In genomic region chr6:12279322-12280098, GRCh38 we compare ENCODE assay signal across 20 cellular contexts. TPM values are rescaled to one million over a fixed set of nuclear protein-coding genes. Genes with fewer than 3 reads are reported as not detected.
DNase-seq lines count a peak whose midpoint lies in the region; ATAC-seq, FAIRE-seq and TF ChIP-seq lines count a peak whose summit lies in the region.
"Had no signal": no experiment of that assay in that cellular context is flagged by ENCODE, and none has a peak within 500 bp of the region (broad histone marks: within the 10 kb centered on the region; RNA-seq: fewer than 3 reads in every experiment).

No MANE protein-coding gene starts in this region.

- H3K4me1 ChIP-seq in colonic mucosa (no peaks in the 10 kb centered on the region), pancreas (peaks cover 5 to 8% (median 7%) of the 10 kb centered on the region in 3 donors)
- H3K4me1 ChIP-seq: uterus had no signal

- 68 to 77% methylated on average over 4 of the region's 4 CpGs for WGBS in pancreas, 2 donors

- ATAC-seq in pancreas (no peak), GM18498 (IDR thresholded peaks at IDR 0.05; ENCODE audit: unreplicated experiment) (no peak)
- ATAC-seq: activated T-helper 17 cell treated with anti-CD3 and anti-CD28 coated beads, Interleukin-2, amount 50 U/mL, for 72 hours; natural killer cell treated with Interleukin-12 subunit alpha and Interleukin-12 subunit beta and Interleukin-15 and Interleukin-18, amount 100 ng/mL, for 72 hours; Right ventricle myocardium inferior had no signal

- H3K27me3 ChIP-seq in colonic mucosa (no peaks in the 10 kb centered on the region), pancreas (no peaks in the 10 kb centered on the region)
- H3K27me3 ChIP-seq: ascending aorta, sigmoid colon, uterus had no signal

- FAIRE-seq in pancreas (lab: Jason Lieb, UNC): peak; percentile 66

- H3K27ac ChIP-seq in colonic mucosa: no peak overlapping the region
- H3K27ac ChIP-seq in pancreas: no peak overlapping the region
- H3K27ac ChIP-seq: ascending aorta, sigmoid colon, uterus had no signal

- TF ChIP-seq CTCF in LNCaP clone FGC (IDR thresholded peaks at IDR 0.05; ENCODE audit: control insufficient read depth, extremely low read depth, insufficient read depth) (no peak), colonic mucosa (IDR thresholded peaks at IDR 0.05) (no peak), pancreas (IDR thresholded peaks at IDR 0.05) (no peak)

- H3K9ac ChIP-seq in colonic mucosa (ENCODE audit: low read depth in 2 of 2, low read length in 2 of 2): no peak overlapping the region

- peak overlapping the region; percentile 18; the same call in 1 of the 2 replicates for H3K4me3 ChIP-seq in LNCaP clone FGC (ENCODE audit: low read depth, low read length)
- no peak overlapping the region for H3K4me3 ChIP-seq in colonic mucosa
- H3K4me3 ChIP-seq in pancreas: no peak overlapping the region
- H3K4me3 ChIP-seq: ascending aorta, lung, sigmoid colon, uterus had no signal

- H3K9me3 ChIP-seq in colonic mucosa: no peaks in the 10 kb centered on the region
- H3K9me3 ChIP-seq in pancreas: no peaks in the 10 kb centered on the region
- H3K9me3 ChIP-seq: ascending aorta, sigmoid colon, uterus had no signal

- H3K36me3 ChIP-seq in colonic mucosa (no peaks in the 10 kb centered on the region), pancreas (no peaks in the 10 kb centered on the region)
- H3K36me3 ChIP-seq: ascending aorta, sigmoid colon, uterus had no signal

- intact Hi-C loops in colonic mucosa (cut with DNase I): loop anchor here (10.0 kb wide), 1 partner anchor 45 kb away; no protein-coding TSS in a partner anchor
- intact Hi-C loops in pancreas (cut with DNase I): no loop called here

- DNase-seq in NOMO-1 treated with DMSO at 0.1 percent for 48 hours (lab: John Stamatoyannopoulos, UW; ENCODE audit: unreplicated experiment) (peak; percentile 31), NOMO-1 treated with dmso at 0.1 percent for 144 hours (lab: John Stamatoyannopoulos, UW; ENCODE audit: unreplicated experiment) (no peak), LNCaP clone FGC (ENCODE audit: low read depth) (peak; percentile 81), colonic mucosa (peak; percentile 51), pancreas (no peak), occipital lobe (lab: John Stamatoyannopoulos, UW) (no peak), DMS79 treated with DMSO at 0.1 percent for 48 hours (lab: John Stamatoyannopoulos, UW) (no peak)
- DNase-seq: activated CD4-positive, alpha-beta T cell treated with anti-CD3 and anti-CD28 coated beads, Interleukin-2, amount 50 U/mL, for 1 hour; dermis blood vessel endothelial cell; NCI-H1436 treated with DMSO at 0.1 percent for 48 hours; NCI-H524 treated with DMSO at 0.1 percent for 48 hours; sigmoid colon; stimulated activated naive CD4-positive, alpha-beta T cell; uterus had no signal

RNA-seq across cellular contexts. Expression of gene EDN1, which starts 10.7 kb away (rescaled TPM):
- 10 to 100 TPM in 1 of 2 donors, 1 to 10 TPM in 1; 9.5 to 16.2 TPM for total RNA-seq in colonic mucosa
- total RNA-seq in pancreas: 10 to 100 TPM in 2 of 6 donors, 1 to 10 TPM in 4; 2.4 to 16.0 (median 3.8) TPM
- polyA plus RNA-seq in pancreas: 1 to 10 TPM; 5.9 to 7.3 TPM
- total RNA-seq in occipital lobe: 5.9 TPM

Comparison
In these comparisons a context has a peak if more than half of its experiments do, and no peak if none do; other contexts are left out.
1. DNase-seq: peak in NOMO-1 treated with DMSO at 0.1 percent for 48 hours (single experiment), LNCaP clone FGC (single experiment) and colonic mucosa (single experiment); none in NOMO-1 treated with dmso at 0.1 percent for 144 hours (single experiment), pancreas (0 of 6), occipital lobe (single experiment) and DMS79 treated with DMSO at 0.1 percent for 48 hours (single experiment).